Comparison of ENCODE assay signal across 8 cellular contexts in the genomic region with DNA sequence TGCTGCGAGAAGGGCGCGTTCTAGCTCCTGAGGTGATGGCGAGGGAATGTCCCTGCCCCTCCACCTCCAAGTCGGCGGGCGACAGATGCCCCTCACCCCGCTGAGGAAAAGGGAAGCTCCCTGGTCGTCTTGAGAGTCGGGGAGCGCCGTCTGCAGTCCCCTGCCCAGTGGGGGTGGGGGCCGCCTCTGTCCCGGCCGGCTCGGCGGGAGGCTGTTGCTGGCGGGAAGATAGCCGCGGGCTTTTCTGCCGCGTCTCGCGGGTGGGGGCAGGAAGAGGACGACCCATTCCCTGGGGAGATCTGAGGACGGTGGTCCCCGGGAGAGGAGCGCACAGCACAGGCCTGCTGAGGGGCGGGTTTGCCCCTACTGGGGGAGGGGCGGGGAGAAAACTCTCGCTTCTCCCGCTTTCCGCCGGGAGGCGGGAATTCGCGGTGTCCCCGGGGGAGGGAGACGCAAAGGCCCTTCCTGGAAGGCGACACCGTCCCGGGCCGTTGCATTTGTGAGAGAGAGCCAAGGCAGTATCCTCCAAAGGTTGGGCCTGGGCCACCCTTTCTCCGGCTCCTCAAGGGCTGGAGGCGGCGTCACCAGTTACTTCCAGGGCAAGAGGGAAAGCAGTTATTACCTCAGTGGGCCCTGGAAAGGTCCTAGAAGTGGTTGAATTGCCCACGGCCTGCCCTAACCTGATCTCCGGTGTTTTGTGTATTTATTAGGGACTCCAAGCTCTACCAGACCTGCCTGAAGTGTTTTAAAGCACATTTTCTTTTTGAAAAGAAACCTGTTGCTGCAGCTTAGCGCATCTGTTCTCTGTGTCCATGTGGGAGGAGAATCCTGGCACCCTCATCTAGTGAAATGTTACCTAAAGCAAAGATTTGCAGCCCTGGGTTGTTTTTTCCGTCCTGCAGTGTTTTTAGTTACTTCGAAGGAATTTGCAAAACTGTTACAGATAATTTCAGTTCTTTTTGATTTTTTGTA. TPM values are rescaled to one million over a fixed set of nuclear protein-coding genes. Genes with fewer than 3 reads are reported as not detected.
DNase-seq lines count a peak whose midpoint lies in the region; ATAC-seq and TF ChIP-seq lines count a peak whose summit lies in the region.

No MANE protein-coding gene starts in this region.

- H3K4me3 ChIP-seq in effector memory CD4-positive, alpha-beta T cell (ENCODE audit: insufficient read depth, low read depth, low read length, poor library complexity, severe bottlenecking): peak overlapping the region; percentile 93
- H3K4me3 ChIP-seq in lower leg skin (ENCODE audit: low read depth, poor library complexity, severe bottlenecking): peak overlapping the region; percentile 78

- ATAC-seq in GM18909 (IDR thresholded peaks at IDR 0.05; ENCODE audit: poor library complexity, unreplicated experiment) (peak; percentile 3), HG03378 (IDR thresholded peaks at IDR 0.05; ENCODE audit: unreplicated experiment) (peak; percentile 11)

- 1 to 2% methylated on average over 28 to 51 of the region's 51 CpGs for WGBS in lower leg skin, 2 donors

- no peaks in the 10 kb centered on the region for H3K27me3 ChIP-seq in effector memory CD4-positive, alpha-beta T cell (replicated peaks; ENCODE audit: control insufficient read depth, insufficient read depth, low read length, poor library complexity, severe bottlenecking)

- H3K36me3 ChIP-seq in effector memory CD4-positive, alpha-beta T cell (ENCODE audit: control insufficient read depth, insufficient read depth, low read length): no peaks in the 10 kb centered on the region

- TF ChIP-seq POLR2A in lower leg skin (IDR thresholded peaks at IDR 0.05): no peak

- DNase-seq in AG08396 (ENCODE audit: low spot score): peak; percentile 68
- DNase-seq in NCI-H446 (lab: John Stamatoyannopoulos, UW): peak; percentile 71 to 76
- DNase-seq in activated CD4-positive, alpha-beta T cell treated with anti-CD3 and anti-CD28 coated beads, Interleukin-2, amount 50 U/mL, for 48 hours: peak; percentile 42 to 51
- DNase-seq in effector memory CD4-positive, alpha-beta T cell: peak in 1 of 3 donors; percentile 25
- peak; percentile 57 to 94 for DNase-seq in lower leg skin (ENCODE audit: low spot score in 2 of 2)
- DNase-seq in stimulated activated CD8-positive, alpha-beta memory T cell treated with anti-CD3 and anti-CD28 coated beads, Interleukin-4, amount 100 ng/mL, for 48 hours: peak; percentile 52

- intact Hi-C loops in lower leg skin (cut with DNase I; ENCODE audit: low total_unique reads): no loop called here

- TF ChIP-seq CTCF in lower leg skin (IDR thresholded peaks at IDR 0.05): no peak

- no peaks in the 10 kb centered on the region for H3K9me3 ChIP-seq in effector memory CD4-positive, alpha-beta T cell (ENCODE audit: control insufficient read depth, low read length)

- peak overlapping the region; percentile 83 for H3K27ac ChIP-seq in effector memory CD4-positive, alpha-beta T cell (ENCODE audit: insufficient read depth, low read length, poor library complexity, severe bottlenecking)

- peaks cover 26% of the 10 kb centered on the region for H3K4me1 ChIP-seq in effector memory CD4-positive, alpha-beta T cell (ENCODE audit: control insufficient read depth, insufficient read depth, low read length, poor library complexity, severe bottlenecking)

RNA-seq across cellular contexts. Expression of a gene that starts 0.6 kb away (rescaled TPM):
- total RNA-seq in lower leg skin: 10 to 100 TPM; 11.0 to 32.1 (median 18.2) TPM

RNA-seq across cellular contexts. Expression of a gene that starts 0.9 kb away (rescaled TPM):
- 10 to 100 TPM; 24.8 to 40.0 (median 30.2) TPM for total RNA-seq in lower leg skin

RNA-seq across cellular contexts. Expression of a gene that starts 52.6 kb away (rescaled TPM):
- total RNA-seq in lower leg skin: under 1 TPM in 2 of 4 donors, not detected in 2; 0.27 to 0.58 TPM
